9 cellular contexts compared by ENCODE assay signal in the genomic region with DNA sequence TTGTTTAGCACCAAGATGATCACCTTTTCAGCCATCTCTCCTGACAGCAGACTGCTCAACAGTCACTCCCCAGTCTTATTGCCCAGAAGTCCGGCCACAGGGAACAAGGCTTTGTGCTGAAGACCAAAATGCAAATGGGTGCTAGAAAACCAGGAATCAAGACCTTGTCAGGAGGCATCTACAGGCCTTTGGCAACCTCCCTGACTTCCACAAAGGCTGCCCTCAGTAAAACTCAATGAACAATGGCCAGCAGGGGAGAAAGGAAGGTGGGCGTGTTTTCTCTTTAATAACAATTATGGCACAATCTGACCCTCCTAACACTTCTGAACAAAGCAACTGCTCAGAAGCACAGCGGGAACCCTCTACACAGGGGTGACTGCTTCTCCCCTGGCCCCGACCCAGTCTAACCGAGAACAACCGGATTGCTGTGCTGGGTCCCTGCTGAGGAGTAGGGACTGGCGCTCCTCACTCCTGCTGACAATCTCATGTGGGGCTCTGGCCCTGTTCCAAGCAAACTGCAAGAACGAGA. TPM values are rescaled to one million over a fixed set of nuclear protein-coding genes. Genes with fewer than 3 reads are reported as not detected.
DNase-seq lines count a peak whose midpoint lies in the region; ATAC-seq and TF ChIP-seq lines count a peak whose summit lies in the region.
"Had no signal": no experiment of that assay in that cellular context is flagged by ENCODE, and none has a peak within 500 bp of the region (broad histone marks: within the 10 kb centered on the region; RNA-seq: fewer than 3 reads in every experiment).

No MANE protein-coding gene starts in this region.

- 76 to 82% (median 80%) methylated on average over 4 to 8 of the region's 8 CpGs for WGBS in adrenal gland, 4 donors
- WGBS in testis, 2 donors = 41 to 53% methylated on average over 8 of the region's 8 CpGs

- H3K4me3 Mint-ChIP-seq in Calu3 (ENCODE audit: low read depth, unreplicated experiment) = no peak overlapping the region

- intact Hi-C loops in adrenal gland (cut with DNase I) (loop anchor here in 1 of 2 donors (10.0 kb wide), 1 partner anchor 46 kb away; no protein-coding TSS in a partner anchor), testis (cut with DNase I; ENCODE audit: low total_unique reads) (loop anchor here (10.0 kb wide), 2 partner anchors 56 to 156 kb away; no protein-coding TSS in a partner anchor), Calu3 (cut with micrococcal nuclease; ENCODE audit: unreplicated experiment) (no loop called here)

- H3K9me3 ChIP-seq in adrenal gland (replicated peaks in 1 of 3) (no peaks in the 10 kb centered on the region), testis (no peaks in the 10 kb centered on the region)

- TF ChIP-seq POLR2A in adrenal gland (IDR thresholded peaks at IDR 0.05) (no peak), testis (IDR thresholded peaks at IDR 0.05) (no peak)

- no peak overlapping the region for H3K27ac Mint-ChIP-seq in Calu3 (ENCODE audit: unreplicated experiment)

- no TSS peak for BruUV-seq in Calu3 (replicated peaks; lab: Mats Ljungman, UMichigan)

- CTCF ChIA-PET in Calu3 (lab: Charles Lee) = no interaction called here

- H3K36me3 ChIP-seq in adrenal gland (replicated peaks in 1 of 2) (peaks cover 0 to 17% of the 10 kb centered on the region in 2 donors), testis (ENCODE audit: low read depth, missing control alignments) (no peaks in the 10 kb centered on the region)

- H3K27ac ChIP-seq in adrenal gland = peak overlapping the region in 2 of 5 donors; percentile 73 to 75
- peak overlapping the region; percentile 84 for H3K27ac ChIP-seq in layer of hippocampus (ENCODE audit: low read depth, low read length)
- H3K27ac ChIP-seq in testis = peak overlapping the region in 1 of 2 donors; percentile 66
- H3K27ac ChIP-seq: 22Rv1 had no signal

- H3K27me3 Mint-ChIP-seq in Calu3 (ENCODE audit: unreplicated experiment) = no peaks in the 10 kb centered on the region

- no peak overlapping the region for H3K4me3 ChIP-seq in adrenal gland
- H3K4me3 ChIP-seq in testis = no peak overlapping the region

- H3K27me3 ChIP-seq in adrenal gland (no peaks in the 10 kb centered on the region), layer of hippocampus (ENCODE audit: control insufficient read depth, insufficient read depth, low read length) (no peaks in the 10 kb centered on the region), testis (no peaks in the 10 kb centered on the region)

- TF ChIP-seq CTCF in adrenal gland (IDR thresholded peaks at IDR 0.05) (no peak), testis (IDR thresholded peaks at IDR 0.05) (no peak), Calu3 (IDR thresholded peaks at IDR 0.05; ENCODE audit: unreplicated experiment) (no peak)

- no peaks in the 10 kb centered on the region for H3K9me3 Mint-ChIP-seq in Calu3 (ENCODE audit: low read depth, unreplicated experiment)

- peaks cover 4% of the 10 kb centered on the region for H3K36me3 Mint-ChIP-seq in Calu3 (ENCODE audit: insufficient read depth, unreplicated experiment)

- ATAC-seq in GM18867 (IDR thresholded peaks at IDR 0.05; ENCODE audit: unreplicated experiment) (no peak), HG02938 (IDR thresholded peaks at IDR 0.05; ENCODE audit: unreplicated experiment) (no peak)

- H3K4me1 ChIP-seq in adrenal gland (replicated peaks in 1 of 2) (peaks cover 8 to 16% of the 10 kb centered on the region in 2 donors), testis (peaks cover 22% of the 10 kb centered on the region)

- peak; percentile 34 for DNase-seq in DMS 273 (lab: John Stamatoyannopoulos, UW; ENCODE audit: unreplicated experiment)
- no peak for DNase-seq in DMS 273 treated with DMSO at 0.1 percent for 48 hours (lab: John Stamatoyannopoulos, UW)
- DNase-seq in adrenal gland = peak in 5 of 7 donors; percentile 13 to 50 (median 28)
- peak; percentile 51 for DNase-seq in testis
- DNase-seq in Calu3 = no peak

- H3K4me1 Mint-ChIP-seq in Calu3 (ENCODE audit: low read depth, unreplicated experiment) = no peaks in the 10 kb centered on the region

RNA-seq across cellular contexts. Expression of a gene that starts 41.6 kb away (rescaled TPM):
- total RNA-seq in adrenal gland = 100 to 1,000 TPM in 2 of 8 donors, 10 to 100 TPM in 6; 49.3 to 120 (median 82.0) TPM
- 100 to 1,000 TPM in 1 of 3 donors, 10 to 100 TPM in 2; 32.9 to 139 (median 78.1) TPM for polyA plus RNA-seq in adrenal gland
- total RNA-seq in testis = 100 to 1,000 TPM; 184 to 186 TPM
- polyA plus RNA-seq in testis (ENCODE audit: insufficient read depth, low read depth, low replicate concordance) = 118 TPM
- 91.1 and 127 TPM in 2 replicates for total RNA-seq in Calu3 (2022)

Comparison
In these comparisons a context has a peak if more than half of its experiments do, and no peak if none do; other contexts are left out.
1. DNase-seq: peak in DMS 273 (single experiment), adrenal gland (5 of 7) and testis (single experiment); none in DMS 273 treated with DMSO at 0.1 percent for 48 hours (single experiment) and Calu3 (single experiment).